8 cellular contexts compared by ENCODE assay signal in genomic region chr9:86354882-86355399, GRCh38. TPM values are rescaled to one million over a fixed set of nuclear protein-coding genes. Genes with fewer than 3 reads are reported as not detected.
DNase-seq lines count a peak whose midpoint lies in the region; ATAC-seq and TF ChIP-seq lines count a peak whose summit lies in the region.

No MANE protein-coding gene starts in this region.

- no peak for TF ChIP-seq CTCF in CD4-positive, alpha-beta T cell (IDR thresholded peaks at IDR 0.05)
- TF ChIP-seq CTCF in right lobe of liver (IDR thresholded peaks at IDR 0.05) (peak in 1 of 4 donors; percentile 22), upper lobe of left lung (IDR thresholded peaks at IDR 0.05) (peak in 3 of 6 experiments; percentile 16 to 26 (median 25))

- POLR2A ChIA-PET in CD4-positive, alpha-beta T cell (lab: Charles Lee): interaction anchor here (1.7 kb wide), 1 partner anchor 12 kb away, joined by 4 read pairs; no protein-coding TSS in a partner anchor

- 9% methylated on average over 20 of the region's 20 CpGs for WGBS in right lobe of liver (ENCODE audit: insufficient coverage, low coverage, low lambda C conversion rate, missing lambda C conversion rate)
- 23 to 24% methylated on average over 20 of the region's 20 CpGs for WGBS in upper lobe of left lung, 2 donors

- H3K9me2 ChIP-seq in Karpas-422 (replicated peaks; ENCODE audit: insufficient read depth, low read length): no peaks in the 10 kb centered on the region

- peaks cover 47% of the 10 kb centered on the region for H3K4me1 Mint-ChIP-seq in CD4-positive, alpha-beta T cell (ENCODE audit: low read depth)

- peak overlapping the region; percentile 81 for H2AFZ ChIP-seq in Karpas-422 (ENCODE audit: low read length)

- H4K20me1 ChIP-seq in Karpas-422 (ENCODE audit: insufficient read depth, low read depth, low read length): no peaks in the 10 kb centered on the region; the same call in 1 of the 2 replicates

- no peaks in the 10 kb centered on the region for H3K27me3 Mint-ChIP-seq in CD4-positive, alpha-beta T cell

- no peak for DNase-seq in CD4-positive, alpha-beta T cell
- DNase-seq in Karpas-422: peak; percentile 43
- DNase-seq in brain pericyte (ENCODE audit: low read depth, low spot score): peak; percentile 6
- DNase-seq in right lobe of liver: no peak
- no peak for DNase-seq in upper lobe of left lung
- no peak for DNase-seq in NCI-H146 treated with DMSO at 0.1 percent for 48 hours (lab: John Stamatoyannopoulos, UW; ENCODE audit: unreplicated experiment)
- DNase-seq in iPS-NIHi11 (ENCODE audit: low spot score): no peak

- H3K4me3 Mint-ChIP-seq in CD4-positive, alpha-beta T cell: peak overlapping the region; percentile 99

- peaks cover 31% of the 10 kb centered on the region for H3K36me3 Mint-ChIP-seq in CD4-positive, alpha-beta T cell (ENCODE audit: low read depth)

- no peaks in the 10 kb centered on the region for H3K9me3 Mint-ChIP-seq in CD4-positive, alpha-beta T cell

- peak overlapping the region; percentile 64 for H3K27ac ChIP-seq in CD4-positive, alpha-beta T cell (ENCODE audit: low read depth, low read length)
- H3K27ac ChIP-seq in Karpas-422 (ENCODE audit: low read length): no peak overlapping the region
- peak overlapping the region; percentile 97 to 98 (median 97) for H3K27ac ChIP-seq in right lobe of liver
- peak overlapping the region; percentile 92 to 99 (median 95) for H3K27ac ChIP-seq in upper lobe of left lung

- H3K79me2 ChIP-seq in Karpas-422 (ENCODE audit: low read length): peaks cover 42% of the 10 kb centered on the region

- H3K36me3 ChIP-seq in Karpas-422 (ENCODE audit: insufficient read depth, low read length) (peaks cover 10% of the 10 kb centered on the region; the same call in 1 of the 2 replicates), right lobe of liver (no peaks in the 10 kb centered on the region), upper lobe of left lung (peaks cover 0 to 23% (median 0%) of the 10 kb centered on the region in 4 donors)

- ATAC-seq in CD4-positive, alpha-beta T cell (ENCODE audit: poor library complexity): no peak
- ATAC-seq in right lobe of liver (no peak), upper lobe of left lung (ENCODE audit: low FRiP score in 2 of 2) (peak in 1 of 2 donors; percentile 0), GM19035 (IDR thresholded peaks at IDR 0.05; ENCODE audit: unreplicated experiment) (no peak)

- H3K4me3 ChIP-seq in Karpas-422 (ENCODE audit: low read length) (peak overlapping the region; percentile 94), right lobe of liver (peak overlapping the region; percentile 90 to 99 (median 95)), upper lobe of left lung (peak overlapping the region; percentile 40 to 93 (median 78))

- H3K27me3 ChIP-seq in CD4-positive, alpha-beta T cell (ENCODE audit: control insufficient read depth, insufficient read depth, low read length): no peaks in the 10 kb centered on the region
- no peaks in the 10 kb centered on the region for H3K27me3 ChIP-seq in Karpas-422 (ENCODE audit: low read length)
- H3K27me3 ChIP-seq in right lobe of liver: no peaks in the 10 kb centered on the region
- no peaks in the 10 kb centered on the region for H3K27me3 ChIP-seq in upper lobe of left lung

- peak in 1 of 4 donors; percentile 6 for TF ChIP-seq EP300 in upper lobe of left lung (IDR thresholded peaks at IDR 0.05)

- no peak for TF ChIP-seq POLR2A in right lobe of liver (IDR thresholded peaks at IDR 0.05)
- no peak for TF ChIP-seq POLR2A in upper lobe of left lung (IDR thresholded peaks at IDR 0.05)

- CTCF ChIA-PET in CD4-positive, alpha-beta T cell (lab: Charles Lee): no interaction called here

- H3K4me1 ChIP-seq in Karpas-422 (ENCODE audit: low read length) (peaks cover 42% of the 10 kb centered on the region), right lobe of liver (peaks cover 0 to 22% (median 4%) of the 10 kb centered on the region in 4 donors), upper lobe of left lung (peaks cover 31 to 44% (median 33%) of the 10 kb centered on the region in 4 donors)

- no peaks in the 10 kb centered on the region for H3K9me3 ChIP-seq in CD4-positive, alpha-beta T cell (ENCODE audit: control insufficient read depth, low read length)
- H3K9me3 ChIP-seq in Karpas-422 (ENCODE audit: low read length): no peaks in the 10 kb centered on the region
- no peaks in the 10 kb centered on the region for H3K9me3 ChIP-seq in right lobe of liver
- no peaks in the 10 kb centered on the region for H3K9me3 ChIP-seq in upper lobe of left lung

- H3K4me2 ChIP-seq in Karpas-422 (ENCODE audit: low read depth, low read length, poor library complexity, severe bottlenecking): peak overlapping the region; percentile 87

- intact Hi-C loops in CD4-positive, alpha-beta T cell (cut with DNase I, micrococcal nuclease): loop anchor here (2.0 to 10.0 kb wide), 5 partner anchors 74 to 616 kb away; partner anchors contain the start of genes NAA35 (in 2 of the 2) and GAS1 (in 1 of the 2)
- intact Hi-C loops in right lobe of liver (cut with DNase I): no loop called here

- H3K9ac ChIP-seq in Karpas-422 (ENCODE audit: low read length): peak overlapping the region; percentile 68

- peak overlapping the region; percentile 83 for H3K27ac Mint-ChIP-seq in CD4-positive, alpha-beta T cell

RNA-seq across cellular contexts. Expression of gene TUT7, which starts 0.7 kb away (rescaled TPM):
- total RNA-seq in CD4-positive, alpha-beta T cell: 10 to 100 TPM; 51.9 to 53.8 TPM
- total RNA-seq in Karpas-422 (2014; rRNA removed; shearing (Covaris generic); ENCODE audit: low replicate concordance): 45.0 and 51.2 TPM in 2 replicates
- total RNA-seq in right lobe of liver (10 to 100 TPM; 22.5 to 46.7 (median 31.6) TPM), upper lobe of left lung (100 to 1,000 TPM in 1 of 6 donors, 10 to 100 TPM in 5; 28.6 to 159 (median 47.3) TPM)

Comparison
In these comparisons a context has a peak if more than half of its experiments do, and no peak if none do; other contexts are left out.
1. DNase-seq: peak in Karpas-422 (single experiment) and brain pericyte (single experiment); none in CD4-positive, alpha-beta T cell (0 of 10), right lobe of liver (0 of 3), upper lobe of left lung (0 of 2), NCI-H146 treated with DMSO at 0.1 percent for 48 hours (single experiment) and iPS-NIHi11 (single experiment).
2. intact Hi-C loops: an anchor here in CD4-positive, alpha-beta T cell (2.0 to 10.0 kb wide); none called in right lobe of liver.
3. Peak in every context shown above with its lines, with median percentiles within 50 percentile points of each other: H3K4me3 ChIP-seq.